8 cellular contexts compared by ENCODE assay signal in the genomic region with DNA sequence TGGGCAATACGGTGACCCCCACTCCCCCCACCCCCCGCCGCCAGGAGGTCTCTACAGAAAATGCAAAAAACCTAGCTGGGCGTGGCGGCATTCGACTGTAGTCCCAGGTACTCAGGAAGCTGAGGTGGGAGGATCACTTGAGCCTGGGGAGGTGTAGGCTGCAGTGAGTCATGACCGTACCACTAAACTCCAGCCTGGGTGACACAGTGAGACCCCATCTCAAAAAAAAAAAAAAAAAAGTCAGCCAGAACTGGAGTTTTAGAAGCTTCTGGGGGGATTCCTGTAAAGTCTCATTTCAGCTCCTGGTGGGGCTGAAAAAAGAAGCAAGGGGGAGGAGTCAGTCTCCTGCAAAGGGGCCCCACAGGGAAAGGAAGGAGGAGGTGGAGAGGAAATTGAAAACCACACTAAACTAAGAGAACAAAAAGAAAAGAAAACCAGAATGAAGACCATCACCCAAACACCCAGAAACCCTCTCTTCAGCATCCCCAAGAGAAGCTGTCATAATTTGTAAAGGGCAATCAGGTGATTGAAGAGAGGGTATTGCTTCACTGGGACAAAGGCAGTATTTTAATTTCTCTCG. TPM values are rescaled to one million over a fixed set of nuclear protein-coding genes. Genes with fewer than 3 reads are reported as not detected.
DNase-seq lines count a peak whose midpoint lies in the region; ATAC-seq and TF ChIP-seq lines count a peak whose summit lies in the region.

No MANE protein-coding gene starts in this region.

- H3K36me3 ChIP-seq in uterus, result no peaks in the 10 kb centered on the region

- TF ChIP-seq POLR2A in NB4 (IDR thresholded peaks at IDR 0.05; ENCODE audit: extremely low read depth, insufficient read length) (no peak), uterus (IDR thresholded peaks at IDR 0.05) (no peak)

- H3K4me3 ChIP-seq in NB4 (ENCODE audit: low read depth, low read length) (no peak overlapping the region), uterus (no peak overlapping the region)

- no peak for ATAC-seq in activated CD8-positive, alpha-beta memory T cell treated with anti-CD3 and anti-CD28 coated beads, Interleukin-2, amount 10 ng/mL, durations not matched to agents 7 days and 5 days
- no peak for ATAC-seq in memory B cell (ENCODE audit: low read depth)

- CTCF ChIA-PET in activated CD8-positive, alpha-beta memory T cell treated with anti-CD3 and anti-CD28 coated beads, Interleukin-2, amount 10 ng/mL, durations not matched to agents 7 days and 5 days (lab: Charles Lee), result interaction anchor here (0.7 to 11.7 kb wide), 7 partner anchors 11 to 492 kb away, joined by 3 to 150 read pairs (median 3); partner anchors contain the start of gene C20orf203

- DNase-seq in CD14-positive monocyte (ENCODE audit: low spot score) (no peak), NB4 (ENCODE audit: low read depth) (peak; percentile 47), memory B cell (ENCODE audit: low spot score in 2 of 2) (no peak), A172 (ENCODE audit: low spot score) (no peak), GM10266 (ENCODE audit: extremely low spot score) (no peak), uterus (no peak), DMS53 treated with DMSO at 0.1 percent for 48 hours (lab: John Stamatoyannopoulos, UW; ENCODE audit: unreplicated experiment) (no peak)
- DNase-seq in activated CD8-positive, alpha-beta memory T cell treated with anti-CD3 and anti-CD28 coated beads, Interleukin-2, amount 10 ng/mL, durations not matched to agents 7 days and 5 days, result peak; percentile 69

- H3K9me3 Mint-ChIP-seq in CD14-positive monocyte (no peaks in the 10 kb centered on the region), memory B cell (no peaks in the 10 kb centered on the region)
- no peaks in the 10 kb centered on the region for H3K9me3 Mint-ChIP-seq in activated CD8-positive, alpha-beta memory T cell treated with anti-CD3 and anti-CD28 coated beads, Interleukin-2, amount 10 ng/mL, durations not matched to agents 7 days and 5 days (ENCODE audit: low read depth)

- H3K27ac ChIP-seq in uterus, result no peak overlapping the region

- no peaks in the 10 kb centered on the region for H3K9me3 ChIP-seq in uterus

- peak overlapping the region; percentile 52 to 57 for H3K4me3 Mint-ChIP-seq in CD14-positive monocyte
- H3K4me3 Mint-ChIP-seq in activated CD8-positive, alpha-beta memory T cell treated with anti-CD3 and anti-CD28 coated beads, Interleukin-2, amount 10 ng/mL, durations not matched to agents 7 days and 5 days, result peak overlapping the region; percentile 76
- peak overlapping the region; percentile 87 for H3K4me3 Mint-ChIP-seq in memory B cell

- intact Hi-C loops in CD14-positive monocyte (cut with micrococcal nuclease), result loop anchor here in 1 of 2 donors (5.0 kb wide), 1 partner anchor 48 kb away; no protein-coding TSS in a partner anchor
- intact Hi-C loops in uterus (cut with DNase I; ENCODE audit: low total_unique reads), result no loop called here

- peaks cover 0 to 6% of the 10 kb centered on the region in 2 donors for H3K36me3 Mint-ChIP-seq in CD14-positive monocyte
- H3K36me3 Mint-ChIP-seq in activated CD8-positive, alpha-beta memory T cell treated with anti-CD3 and anti-CD28 coated beads, Interleukin-2, amount 10 ng/mL, durations not matched to agents 7 days and 5 days, result peaks cover 1% of the 10 kb centered on the region
- no peaks in the 10 kb centered on the region for H3K36me3 Mint-ChIP-seq in memory B cell

- H3K27ac Mint-ChIP-seq in CD14-positive monocyte (peak overlapping the region in 1 of 7 donors; percentile 7), memory B cell (peak overlapping the region; percentile 96)
- H3K27ac Mint-ChIP-seq in activated CD8-positive, alpha-beta memory T cell treated with anti-CD3 and anti-CD28 coated beads, Interleukin-2, amount 10 ng/mL, durations not matched to agents 7 days and 5 days, result peak overlapping the region; percentile 96

- peaks cover 0 to 20% of the 10 kb centered on the region in 2 donors for H3K4me1 ChIP-seq in uterus

- no peaks in the 10 kb centered on the region for H3K27me3 ChIP-seq in uterus

- TF ChIP-seq CTCF in CD14-positive monocyte (IDR thresholded peaks at IDR 0.05), result no peak
- TF ChIP-seq CTCF in NB4 (IDR thresholded peaks at IDR 0.05; ENCODE audit: low read depth, low read length), result no peak
- no peak for TF ChIP-seq CTCF in GM10266 (IDR thresholded peaks at IDR 0.05; ENCODE audit: control insufficient read depth, insufficient read depth, low read depth, missing control alignments)
- TF ChIP-seq CTCF in uterus (IDR thresholded peaks at IDR 0.05), result no peak

- peaks cover 43% of the 10 kb centered on the region for H3K4me1 Mint-ChIP-seq in CD14-positive monocyte
- H3K4me1 Mint-ChIP-seq in activated CD8-positive, alpha-beta memory T cell treated with anti-CD3 and anti-CD28 coated beads, Interleukin-2, amount 10 ng/mL, durations not matched to agents 7 days and 5 days, result peaks cover 58% of the 10 kb centered on the region
- peaks cover 36% of the 10 kb centered on the region for H3K4me1 Mint-ChIP-seq in memory B cell

- H3K27me3 Mint-ChIP-seq in CD14-positive monocyte (ENCODE audit: low read depth in 3 of 3) (peaks cover 3 to 20% (median 8%) of the 10 kb centered on the region in 3 donors), memory B cell (no peaks in the 10 kb centered on the region)
- no peaks in the 10 kb centered on the region for H3K27me3 Mint-ChIP-seq in activated CD8-positive, alpha-beta memory T cell treated with anti-CD3 and anti-CD28 coated beads, Interleukin-2, amount 10 ng/mL, durations not matched to agents 7 days and 5 days

RNA-seq across cellular contexts. Expression of gene NOL4L, which starts 50.4 kb away (rescaled TPM):
- 1 to 10 TPM; 1.1 to 2.8 TPM for polyA plus RNA-seq in CD14-positive monocyte
- total RNA-seq in activated CD8-positive, alpha-beta memory T cell treated with anti-CD3 and anti-CD28 coated beads, Interleukin-2, amount 10 ng/mL, durations not matched to agents 7 days and 5 days, result 10 to 100 TPM; 15.2 to 18.3 TPM
- total RNA-seq in A172 (2014; rRNA removed; shearing (Covaris generic)), result 17.8 and 34.3 TPM in 2 replicates
- total RNA-seq in uterus, result 10 to 100 TPM in 2 of 4 donors, 1 to 10 TPM in 2; 6.2 to 31.1 (median 9.6) TPM

Comparison
In these comparisons a context has a peak if more than half of its experiments do, and no peak if none do; other contexts are left out.
1. DNase-seq: peak in NB4 (single experiment) and activated CD8-positive, alpha-beta memory T cell treated with anti-CD3 and anti-CD28 coated beads, Interleukin-2, amount 10 ng/mL, durations not matched to agents 7 days and 5 days (single experiment); none in CD14-positive monocyte (single experiment), memory B cell (0 of 2), A172 (single experiment), GM10266 (single experiment), uterus (0 of 2) and DMS53 treated with DMSO at 0.1 percent for 48 hours (single experiment).
2. Peak in every context shown above with its lines, with median percentiles within 50 percentile points of each other: H3K4me3 Mint-ChIP-seq.